In the genomic region with DNA sequence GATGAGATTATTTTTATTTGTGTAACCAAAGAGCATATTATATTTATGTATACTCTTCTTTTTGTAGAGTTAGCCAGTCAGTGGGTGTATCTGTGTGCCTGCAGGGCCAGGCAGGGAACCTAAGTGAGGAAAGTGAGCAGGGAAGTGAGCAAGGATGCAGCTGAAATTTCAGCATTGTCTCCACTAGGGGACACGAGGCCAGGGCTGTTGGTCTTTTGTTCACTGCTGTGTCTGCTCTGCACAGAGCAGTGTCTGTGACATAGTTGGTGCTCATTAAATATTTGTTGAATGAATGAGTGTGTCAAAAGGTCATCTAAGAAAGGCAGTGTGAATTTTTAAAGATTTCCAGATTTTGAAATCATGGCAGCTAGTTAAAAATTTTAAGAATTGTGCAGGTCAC, we compare ENCODE assay signal across 2 cellular contexts.
TF ChIP-seq lines count a peak whose summit lies in the region.

No MANE protein-coding gene starts in this region.

TF ChIP-seq in SK-N-SH treated with all-trans-retinoic acid at 6 μM for 48 hours, 23 proteins besides CTCF, POLR2A, EP300 and RAD21:
- TF ChIP-seq TOX (CRISPR knock-in tag; IDR thresholded peaks at IDR 0.05; ENCODE audit: borderline replicate concordance) (no peak), ZNF70 (CRISPR knock-in tag; IDR thresholded peaks at IDR 0.05) (no peak), ZFP30 (CRISPR knock-in tag; IDR thresholded peaks at IDR 0.05) (no peak), GLIS3 (CRISPR knock-in tag; IDR thresholded peaks at IDR 0.05) (no peak), CREB5 (CRISPR knock-in tag; IDR thresholded peaks at IDR 0.05; ENCODE audit: low read depth) (no peak), TCF4 (CRISPR knock-in tag; IDR thresholded peaks at IDR 0.05; ENCODE audit: borderline replicate concordance) (no peak), SNAI2 (CRISPR knock-in tag; IDR thresholded peaks at IDR 0.05) (no peak), CSDC2 (CRISPR knock-in tag; IDR thresholded peaks at IDR 0.05) (no peak), TSHZ2 (CRISPR knock-in tag; IDR thresholded peaks at IDR 0.05) (no peak), BACH2 (CRISPR knock-in tag; IDR thresholded peaks at IDR 0.05; ENCODE audit: borderline replicate concordance) (no peak), PPARA (CRISPR knock-in tag; IDR thresholded peaks at IDR 0.05; ENCODE audit: borderline replicate concordance) (no peak), OSR1 (CRISPR knock-in tag; IDR thresholded peaks at IDR 0.05) (no peak)
- TF ChIP-seq, protein P1, sequence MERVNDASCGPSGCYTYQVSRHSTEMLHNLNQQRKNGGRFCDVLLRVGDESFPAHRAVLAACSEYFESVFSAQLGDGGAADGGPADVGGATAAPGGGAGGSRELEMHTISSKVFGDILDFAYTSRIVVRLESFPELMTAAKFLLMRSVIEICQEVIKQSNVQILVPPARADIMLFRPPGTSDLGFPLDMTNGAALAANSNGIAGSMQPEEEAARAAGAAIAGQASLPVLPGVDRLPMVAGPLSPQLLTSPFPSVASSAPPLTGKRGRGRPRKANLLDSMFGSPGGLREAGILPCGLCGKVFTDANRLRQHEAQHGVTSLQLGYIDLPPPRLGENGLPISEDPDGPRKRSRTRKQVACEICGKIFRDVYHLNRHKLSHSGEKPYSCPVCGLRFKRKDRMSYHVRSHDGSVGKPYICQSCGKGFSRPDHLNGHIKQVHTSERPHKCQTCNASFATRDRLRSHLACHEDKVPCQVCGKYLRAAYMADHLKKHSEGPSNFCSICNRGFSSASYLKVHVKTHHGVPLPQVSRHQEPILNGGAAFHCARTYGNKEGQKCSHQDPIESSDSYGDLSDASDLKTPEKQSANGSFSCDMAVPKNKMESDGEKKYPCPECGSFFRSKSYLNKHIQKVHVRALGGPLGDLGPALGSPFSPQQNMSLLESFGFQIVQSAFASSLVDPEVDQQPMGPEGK (CRISPR knock-in tag; IDR thresholded peaks at IDR 0.05; ENCODE audit: borderline replicate concordance) = no peak

TF ChIP-seq in SK-N-SH, 30 proteins besides CTCF, POLR2A, EP300 and RAD21:
- no peak for TF ChIP-seq NFIC (IDR thresholded peaks at IDR 0.05; ENCODE audit: borderline replicate concordance)
- no peak for TF ChIP-seq CHD2 (IDR thresholded peaks at IDR 0.05; ENCODE audit: low read length, partially characterized antibody)
- no peak for TF ChIP-seq RCOR1 (IDR thresholded peaks at IDR 0.05; ENCODE audit: low read length)
- TF ChIP-seq JUND (IDR thresholded peaks at IDR 0.05) = no peak
- no peak for TF ChIP-seq REST (IDR thresholded peaks at IDR 0.05; ENCODE audit: low read depth, low read length)
- no peak for TF ChIP-seq MXI1 (IDR thresholded peaks at IDR 0.05; ENCODE audit: low read depth, low read length)
- no peak for TF ChIP-seq NRF1 (IDR thresholded peaks at IDR 0.05; ENCODE audit: low read depth, low read length)
- TF ChIP-seq, protein P2, sequence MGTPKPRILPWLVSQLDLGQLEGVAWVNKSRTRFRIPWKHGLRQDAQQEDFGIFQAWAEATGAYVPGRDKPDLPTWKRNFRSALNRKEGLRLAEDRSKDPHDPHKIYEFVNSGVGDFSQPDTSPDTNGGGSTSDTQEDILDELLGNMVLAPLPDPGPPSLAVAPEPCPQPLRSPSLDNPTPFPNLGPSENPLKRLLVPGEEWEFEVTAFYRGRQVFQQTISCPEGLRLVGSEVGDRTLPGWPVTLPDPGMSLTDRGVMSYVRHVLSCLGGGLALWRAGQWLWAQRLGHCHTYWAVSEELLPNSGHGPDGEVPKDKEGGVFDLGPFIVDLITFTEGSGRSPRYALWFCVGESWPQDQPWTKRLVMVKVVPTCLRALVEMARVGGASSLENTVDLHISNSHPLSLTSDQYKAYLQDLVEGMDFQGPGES (IDR thresholded peaks at IDR 0.05; ENCODE audit: low read depth, low read length) = no peak
- TF ChIP-seq ELF1 (IDR thresholded peaks at IDR 0.05) = no peak
